Comparison of ENCODE assay signal across 8 cellular contexts in the genomic region with DNA sequence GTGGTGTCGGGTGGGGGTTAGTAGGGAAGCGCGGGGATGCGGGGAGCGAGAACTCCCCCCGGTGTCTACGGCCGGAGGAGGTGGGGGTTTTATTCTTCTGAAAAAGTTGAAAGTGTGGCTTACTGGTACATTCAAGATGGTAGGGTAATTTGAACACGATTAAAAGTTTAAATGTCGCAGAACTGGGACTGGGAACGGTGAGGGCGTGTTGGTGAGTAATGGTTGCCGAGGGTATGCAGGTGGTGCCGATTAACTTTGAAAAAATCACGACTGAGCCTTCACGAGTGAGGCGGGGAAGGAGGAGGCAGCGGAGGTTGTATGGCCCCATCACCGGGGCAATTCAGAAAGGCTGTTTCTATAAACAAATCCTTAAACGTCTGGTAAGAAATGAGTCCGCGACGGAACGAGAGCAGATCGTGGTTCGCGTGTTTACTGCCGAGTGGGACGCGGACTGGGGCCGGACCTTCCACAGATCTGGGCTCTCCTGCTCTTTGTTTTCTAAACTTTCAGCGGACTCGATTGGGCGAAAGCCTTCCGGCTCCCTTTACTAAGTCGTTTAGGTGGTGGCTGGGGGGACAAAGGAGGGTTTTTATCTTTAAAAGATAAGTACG. TPM values are rescaled to one million over a fixed set of nuclear protein-coding genes. Genes with fewer than 3 reads are reported as not detected.
DNase-seq lines count a peak whose midpoint lies in the region; ATAC-seq and TF ChIP-seq lines count a peak whose summit lies in the region.

No MANE protein-coding gene starts in this region.

- DNase-seq in A673 (ENCODE audit: low spot score), result peak; percentile 17
- DNase-seq in MG63, result peak; percentile 19
- DNase-seq in astrocyte of the cerebellum (ENCODE audit: low read depth), result no peak
- DNase-seq in kidney glomerular epithelial cell (lab: John Stamatoyannopoulos, UW), result peak; percentile 51
- peak in 2 of 3 experiments; percentile 21 to 32 for DNase-seq in stimulated activated CD4-positive, alpha-beta T cell treated with anti-CD3 and anti-CD28 coated beads, TNF-alpha, amount 100 ng/mL, for 4 hours (ENCODE audit: low read depth in 3 of 3)
- DNase-seq in activated CD4-positive, CD25-positive, alpha-beta regulatory T cell treated with anti-CD3 and anti-CD28 coated beads, Interleukin-2, amount 50 U/mL, for 72 hours, result no peak

- H3K36me3 ChIP-seq in A673 (ENCODE audit: insufficient read depth, low read length, poor library complexity, severe bottlenecking) (no peaks in the 10 kb centered on the region), MG63 (no peaks in the 10 kb centered on the region)

- intact Hi-C loops in A673 (cut with micrococcal nuclease; ENCODE audit: unreplicated experiment), result loop anchor here (5.0 to 10.0 kb wide), 2 partner anchors 126 to 414 kb away; no protein-coding TSS in a partner anchor

- CTCF ChIA-PET in A673 (lab: Charles Lee), result no interaction called here

- no peak for ATAC-seq in HG03565 (IDR thresholded peaks at IDR 0.05; ENCODE audit: unreplicated experiment)
- no peak for ATAC-seq in GM21576 (IDR thresholded peaks at IDR 0.05; ENCODE audit: unreplicated experiment)

- H3K27me3 ChIP-seq in A673 (replicated peaks; ENCODE audit: insufficient read depth, low read depth, low read length, poor library complexity), result peaks cover 9% of the 10 kb centered on the region
- H3K27me3 ChIP-seq in MG63, result 0 out of 2 replicates have a peak, but pooled peaks cover 4% of the 10 kb centered on the region

- TF ChIP-seq CTCF in A673 (conservative IDR thresholded peaks at IDR 0.05; ENCODE audit: low read depth, low read length), result no peak
- no peak for TF ChIP-seq CTCF in astrocyte of the cerebellum (IDR thresholded peaks at IDR 0.05; ENCODE audit: low read depth, low read length, missing control alignments)

- peak overlapping the region; percentile 85 for H3K4me3 ChIP-seq in A673 (ENCODE audit: low read depth, low read length, poor library complexity, severe bottlenecking)
- H3K4me3 ChIP-seq in MG63, result peak overlapping the region; percentile 69
- peak overlapping the region; percentile 83 for H3K4me3 ChIP-seq in astrocyte of the cerebellum (ENCODE audit: low read depth, low read length)

- BruUV-seq in A673 (replicated peaks; lab: Mats Ljungman, UMichigan), result TSS peak; percentile 18

- H3K9me3 ChIP-seq in A673 (ENCODE audit: low read depth, low read length, poor library complexity, severe bottlenecking) (no peaks in the 10 kb centered on the region), MG63 (no peaks in the 10 kb centered on the region)

- H3K27ac ChIP-seq in A673 (ENCODE audit: low read depth, low read length, poor library complexity, severe bottlenecking), result peak overlapping the region; percentile 88

- POLR2A ChIA-PET in A673 (lab: Charles Lee; ENCODE audit: low non-redundant PET), result no interaction called here

- in situ Hi-C loops in astrocyte of the cerebellum (cut with HindIII; ENCODE audit: low sequenced_read_pairs), result loop anchor here (25.0 kb wide), 1 partner anchor 411 kb away; no protein-coding TSS in a partner anchor

- H3K4me1 ChIP-seq in A673 (ENCODE audit: insufficient read depth, low read length, poor library complexity, severe bottlenecking), result peaks cover 22% of the 10 kb centered on the region

RNA-seq across cellular contexts. Expression of a gene that starts 2.6 kb away (rescaled TPM):
- 34.9 and 41.2 TPM in 2 replicates for total RNA-seq in A673 (2021)
- 2.5 and 24.6 TPM in 2 replicates for total RNA-seq in MG63 (2014; rRNA removed; shearing (Covaris generic); ENCODE audit: low replicate concordance)

Comparison
In these comparisons a context has a peak if more than half of its experiments do, and no peak if none do; other contexts are left out.
1. DNase-seq: peak in A673 (single experiment), MG63 (single experiment), kidney glomerular epithelial cell (single experiment) and stimulated activated CD4-positive, alpha-beta T cell treated with anti-CD3 and anti-CD28 coated beads, TNF-alpha, amount 100 ng/mL, for 4 hours (2 of 3); none in astrocyte of the cerebellum (single experiment) and activated CD4-positive, CD25-positive, alpha-beta regulatory T cell treated with anti-CD3 and anti-CD28 coated beads, Interleukin-2, amount 50 U/mL, for 72 hours (single experiment).
2. Peak in every context shown above with its lines, with median percentiles within 50 percentile points of each other: H3K4me3 ChIP-seq.